ENCODE assay signal across 14 cellular contexts in genomic region chr11:130087294-130087926, GRCh38. TPM values are rescaled to one million over a fixed set of nuclear protein-coding genes. Genes with fewer than 3 reads are reported as not detected.
DNase-seq lines count a peak whose midpoint lies in the region; ATAC-seq and TF ChIP-seq lines count a peak whose summit lies in the region.
"Had no signal": no experiment of that assay in that cellular context is flagged by ENCODE, and none has a peak within 500 bp of the region (broad histone marks: within the 10 kb centered on the region; RNA-seq: fewer than 3 reads in every experiment).

No MANE protein-coding gene starts in this region.

- H3K36me3 Mint-ChIP-seq in activated naive CD8-positive, alpha-beta T cell treated with anti-CD3 and anti-CD28 coated beads for 36 hours = peaks cover 1% of the 10 kb centered on the region

- in situ Hi-C loops in ACHN (cut with HindIII; ENCODE audit: low pct_ligation_motif_present, low pct_unique_long_range_greater_than_20kb, low sequenced_read_pairs) = no loop called here

- no peak overlapping the region for H3K27ac Mint-ChIP-seq in activated naive CD8-positive, alpha-beta T cell treated with anti-CD3 and anti-CD28 coated beads for 36 hours
- H3K27ac Mint-ChIP-seq: activated naive CD8-positive, alpha-beta T cell; stimulated activated naive CD8-positive, alpha-beta T cell treated with anti-CD3 and anti-CD28 coated beads, Interleukin-15, Interleukin-2, amounts not matched to agents 100 ng/mL and 50 ng/mL, for 24 hours had no signal

- TF ChIP-seq POLR2A in erythroblast (IDR thresholded peaks at IDR 0.05; ENCODE audit: low read length) = no peak

- DNase-seq in ACHN (peak; percentile 55), erythroblast (lab: John Stamatoyannopoulos, UW) (peak; percentile 60 to 62), NCI-H1436 treated with DMSO at 0.1 percent for 48 hours (lab: John Stamatoyannopoulos, UW) (no peak), ecto neural progenitor cell (ENCODE audit: low spot score) (no peak)
- no peak for DNase-seq in activated naive CD8-positive, alpha-beta T cell treated with anti-CD3 and anti-CD28 coated beads for 36 hours
- DNase-seq: activated CD8-positive, alpha-beta memory T cell treated with anti-CD3 and anti-CD28 coated beads for 24 hours; gastrocnemius medialis; NCI-H1092 treated with DMSO at 0.1 percent for 48 hours; NCI-H748 treated with DMSO at 0.1 percent for 48 hours had no signal

- peaks cover 5% of the 10 kb centered on the region for H3K4me1 Mint-ChIP-seq in activated naive CD8-positive, alpha-beta T cell treated with anti-CD3 and anti-CD28 coated beads for 36 hours

- no peak overlapping the region for H3K4me3 Mint-ChIP-seq in activated naive CD8-positive, alpha-beta T cell treated with anti-CD3 and anti-CD28 coated beads for 36 hours
- H3K4me3 Mint-ChIP-seq: activated naive CD8-positive, alpha-beta T cell; stimulated activated naive CD8-positive, alpha-beta T cell treated with anti-CD3 and anti-CD28 coated beads, Interleukin-15, Interleukin-2, amounts not matched to agents 100 ng/mL and 50 ng/mL, for 24 hours had no signal

- ATAC-seq in GM19467 (IDR thresholded peaks at IDR 0.05; ENCODE audit: unreplicated experiment) = peak; percentile 94
- peak; percentile 89 for ATAC-seq in HG03432 (IDR thresholded peaks at IDR 0.05; ENCODE audit: unreplicated experiment)
- ATAC-seq in GM18519 (IDR thresholded peaks at IDR 0.05; ENCODE audit: low FRiP score, unreplicated experiment) = no peak
- ATAC-seq: gastrocnemius medialis had no signal

- no peaks in the 10 kb centered on the region for H3K27me3 Mint-ChIP-seq in activated naive CD8-positive, alpha-beta T cell treated with anti-CD3 and anti-CD28 coated beads for 36 hours
- H3K27me3 Mint-ChIP-seq: activated naive CD8-positive, alpha-beta T cell; stimulated activated naive CD8-positive, alpha-beta T cell treated with anti-CD3 and anti-CD28 coated beads, Interleukin-15, Interleukin-2, amounts not matched to agents 100 ng/mL and 50 ng/mL, for 24 hours had no signal

- H3K9me3 Mint-ChIP-seq in activated naive CD8-positive, alpha-beta T cell treated with anti-CD3 and anti-CD28 coated beads for 36 hours = no peaks in the 10 kb centered on the region
- H3K9me3 Mint-ChIP-seq: stimulated activated naive CD8-positive, alpha-beta T cell treated with anti-CD3 and anti-CD28 coated beads, Interleukin-15, Interleukin-2, amounts not matched to agents 100 ng/mL and 50 ng/mL, for 24 hours had no signal

RNA-seq across cellular contexts. Expression of gene APLP2, which starts 17.7 kb away (rescaled TPM):
- 10 to 100 TPM; 26.5 to 29.7 TPM for total RNA-seq in activated naive CD8-positive, alpha-beta T cell treated with anti-CD3 and anti-CD28 coated beads for 36 hours

Comparison
In these comparisons a context has a peak if more than half of its experiments do, and no peak if none do; other contexts are left out.
1. DNase-seq: peak in ACHN (single experiment) and erythroblast (2 of 2); none in activated naive CD8-positive, alpha-beta T cell treated with anti-CD3 and anti-CD28 coated beads for 36 hours (single experiment), NCI-H1436 treated with DMSO at 0.1 percent for 48 hours (single experiment) and ecto neural progenitor cell (single experiment).